ENCODE assay signal across 13 cellular contexts in the genomic region with DNA sequence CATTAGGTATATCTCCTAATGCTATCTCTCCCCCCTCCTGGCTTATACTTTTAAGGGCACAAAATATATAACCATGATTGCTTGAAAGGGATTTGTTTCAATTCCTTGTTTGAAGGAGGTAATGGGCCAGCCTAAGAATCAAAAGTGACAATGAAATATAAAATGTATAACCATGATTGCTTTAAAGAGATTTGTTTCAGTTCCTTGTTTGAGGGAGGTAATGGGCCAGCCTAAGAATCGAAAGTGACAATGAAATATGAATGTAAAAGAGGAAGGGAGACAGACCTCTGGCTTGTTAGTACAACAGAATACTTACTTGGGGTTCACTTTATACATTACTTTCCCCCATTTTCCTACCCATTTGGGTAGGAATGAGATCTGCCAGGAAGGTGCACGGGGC. TPM values are rescaled to one million over a fixed set of nuclear protein-coding genes. Genes with fewer than 3 reads are reported as not detected.
DNase-seq lines count a peak whose midpoint lies in the region; ATAC-seq and TF ChIP-seq lines count a peak whose summit lies in the region.
"Had no signal": no experiment of that assay in that cellular context is flagged by ENCODE, and none has a peak within 500 bp of the region (broad histone marks: within the 10 kb centered on the region; RNA-seq: fewer than 3 reads in every experiment).

No MANE protein-coding gene starts in this region.

- no peaks in the 10 kb centered on the region for H3K27me3 ChIP-seq in lower lobe of right lung (ENCODE audit: low read depth)

- H3K36me3 Mint-ChIP-seq in activated CD4-positive, alpha-beta T cell treated with anti-CD3 and anti-CD28 coated beads, Interleukin-2, amount 10 ng/mL, durations not matched to agents 7 days and 5 days (ENCODE audit: low read depth) = no peaks in the 10 kb centered on the region

- no peak overlapping the region for H3K27ac ChIP-seq in lower lobe of right lung

- CTCF ChIA-PET in activated CD4-positive, alpha-beta T cell treated with anti-CD3 and anti-CD28 coated beads, Interleukin-2, amount 10 ng/mL, durations not matched to agents 7 days and 5 days (lab: Charles Lee) = no interaction called here

- H3K9me3 Mint-ChIP-seq in activated CD4-positive, alpha-beta T cell treated with anti-CD3 and anti-CD28 coated beads, Interleukin-2, amount 10 ng/mL, durations not matched to agents 7 days and 5 days = no peaks in the 10 kb centered on the region
- H3K9me3 Mint-ChIP-seq: neural crest cell had no signal

- H3K4me1 ChIP-seq in lower lobe of right lung = no peaks in the 10 kb centered on the region

- no peaks in the 10 kb centered on the region for H3K27me3 Mint-ChIP-seq in activated CD4-positive, alpha-beta T cell treated with anti-CD3 and anti-CD28 coated beads, Interleukin-2, amount 10 ng/mL, durations not matched to agents 7 days and 5 days

- peaks cover 8% of the 10 kb centered on the region for H3K4me1 Mint-ChIP-seq in activated CD4-positive, alpha-beta T cell treated with anti-CD3 and anti-CD28 coated beads, Interleukin-2, amount 10 ng/mL, durations not matched to agents 7 days and 5 days

- H3K27ac Mint-ChIP-seq in activated CD4-positive, alpha-beta T cell treated with anti-CD3 and anti-CD28 coated beads, Interleukin-2, amount 10 ng/mL, durations not matched to agents 7 days and 5 days = no peak overlapping the region

- no peak overlapping the region for H3K4me3 Mint-ChIP-seq in activated CD4-positive, alpha-beta T cell treated with anti-CD3 and anti-CD28 coated beads, Interleukin-2, amount 10 ng/mL, durations not matched to agents 7 days and 5 days
- H3K4me3 Mint-ChIP-seq: neural crest cell had no signal

- H3K9me3 ChIP-seq in lower lobe of right lung = no peaks in the 10 kb centered on the region

- no peak overlapping the region for H3K4me3 ChIP-seq in lower lobe of right lung

- no peak for TF ChIP-seq CTCF in lower lobe of right lung (IDR thresholded peaks at IDR 0.05)

- ATAC-seq in GM18870 (IDR thresholded peaks at IDR 0.05; ENCODE audit: unreplicated experiment) (peak; percentile 93), GM21786 (IDR thresholded peaks at IDR 0.05; ENCODE audit: unreplicated experiment) (peak; percentile 98), HG03439 (IDR thresholded peaks at IDR 0.05; ENCODE audit: unreplicated experiment) (peak; percentile 75), lower lobe of right lung (peak; percentile 55 to 65)

- no peaks in the 10 kb centered on the region for H3K36me3 ChIP-seq in lower lobe of right lung

- intact Hi-C loops in lower lobe of right lung (cut with DNase I) = no loop called here
- intact Hi-C loops in head of caudate nucleus (cut with DNase I) = no loop called here

- DNase-seq in lower lobe of right lung = no peak
- no peak for DNase-seq in stimulated activated CD4-positive, alpha-beta T cell treated with anti-CD3 and anti-CD28 coated beads, Interleukin-2, amount 100 ng/mL, for 48 hours
- DNase-seq in head of caudate nucleus = no peak
- no peak for DNase-seq in NCI-H146 treated with DMSO at 0.1 percent for 48 hours (lab: John Stamatoyannopoulos, UW; ENCODE audit: unreplicated experiment)
- DNase-seq in activated CD4-positive, alpha-beta T cell treated with anti-CD3 and anti-CD28 coated beads, Interleukin-2, amount 10 ng/mL, durations not matched to agents 7 days and 5 days = no peak
- DNase-seq: DMS153, hippocampal formation, NCI-H2081 treated with DMSO at 0.1 percent for 48 hours had no signal

- POLR2A ChIA-PET in activated CD4-positive, alpha-beta T cell treated with anti-CD3 and anti-CD28 coated beads, Interleukin-2, amount 10 ng/mL, durations not matched to agents 7 days and 5 days (lab: Charles Lee) = no interaction called here

RNA-seq across cellular contexts. Expression of gene FOXC1, which starts 55.5 kb away (rescaled TPM):
- 2.3 TPM for total RNA-seq in lower lobe of right lung
- total RNA-seq in activated CD4-positive, alpha-beta T cell treated with anti-CD3 and anti-CD28 coated beads, Interleukin-2, amount 10 ng/mL, durations not matched to agents 7 days and 5 days = not detected
- total RNA-seq: T-helper 1 cell treated with Interleukin-12 subunit alpha and Interleukin-12 subunit beta and Interleukin-4 antibody, amounts not matched to agents 30 ng/mL and 1 ng/mL, for 36 hours had no signal
